In genomic region chr2:105396254-105397024, GRCh38 we compare ENCODE assay signal across 8 cellular contexts. TPM values are rescaled to one million over a fixed set of nuclear protein-coding genes. Genes with fewer than 3 reads are reported as not detected.
DNase-seq lines count a peak whose midpoint lies in the region; ATAC-seq and TF ChIP-seq lines count a peak whose summit lies in the region.

No MANE protein-coding gene starts in this region.

- peaks cover 7% of the 10 kb centered on the region for H3F3A ChIP-seq in smooth muscle cell (ENCODE audit: low read depth)

- H2AFZ ChIP-seq in fibroblast of lung (ENCODE audit: low read length) (no peak overlapping the region), smooth muscle cell (ENCODE audit: low read depth) (no peak overlapping the region)

- H3K9ac ChIP-seq in fibroblast of lung (ENCODE audit: insufficient read depth, low read length): peak overlapping the region; percentile 43
- H3K9ac ChIP-seq in smooth muscle cell (ENCODE audit: low read depth): peak overlapping the region; percentile 63

- 53% methylated on average over 12 of the region's 12 CpGs for WGBS in smooth muscle cell (ENCODE audit: low lambda C conversion rate)

- H3K9me3 ChIP-seq in SJSA1 (replicated peaks): no peaks in the 10 kb centered on the region; the same call in 1 of the 2 replicates
- H3K9me3 ChIP-seq in fibroblast of lung (ENCODE audit: control insufficient read depth, insufficient read depth, low read depth, low read length): no peaks in the 10 kb centered on the region
- H3K9me3 ChIP-seq in smooth muscle cell (replicated peaks; ENCODE audit: low read depth): no peaks in the 10 kb centered on the region

- H3K4me1 ChIP-seq in SJSA1 (replicated peaks): peaks cover 61% of the 10 kb centered on the region
- peaks cover 22% of the 10 kb centered on the region for H3K4me1 ChIP-seq in fibroblast of lung (ENCODE audit: control insufficient read depth, extremely low read depth, insufficient read depth, low read length)
- peaks cover 18% of the 10 kb centered on the region for H3K4me1 ChIP-seq in smooth muscle cell (ENCODE audit: low read depth)

- peak overlapping the region; percentile 79 for H3K4me2 ChIP-seq in fibroblast of lung (ENCODE audit: extremely low read depth, insufficient read depth, low read length)
- peak overlapping the region; percentile 97 for H3K4me2 ChIP-seq in smooth muscle cell

- H3K27me3 ChIP-seq in SJSA1 (replicated peaks): no peaks in the 10 kb centered on the region
- no peaks in the 10 kb centered on the region for H3K27me3 ChIP-seq in fibroblast of lung (ENCODE audit: control insufficient read depth, insufficient read depth, low read length)
- no peaks in the 10 kb centered on the region for H3K27me3 ChIP-seq in smooth muscle cell (ENCODE audit: low read depth)

- H3K27ac ChIP-seq in SJSA1 (peak overlapping the region; percentile 57), fibroblast of lung (ENCODE audit: insufficient read depth, low read length) (peak overlapping the region; percentile 98), smooth muscle cell (ENCODE audit: low read depth) (peak overlapping the region; percentile 97)

- DNase-seq in ELF-1 (ENCODE audit: low read depth, low spot score) (peak; percentile 71), SJSA1 (ENCODE audit: low read depth in 1 of 2, low spot score in 2 of 2) (peak; percentile 92 to 97), fibroblast of lung (ENCODE audit: low read depth in 2 of 2) (peak; percentile 92 to 97), smooth muscle cell (lab: John Stamatoyannopoulos, UW; ENCODE audit: unreplicated experiment) (peak; percentile 6), COR-L47 (lab: John Stamatoyannopoulos, UW) (no peak), NCI-H524 treated with DMSO at 0.1 percent for 48 hours (lab: John Stamatoyannopoulos, UW) (no peak), T-helper 9 cell (no peak)

- no peak for ATAC-seq in HG03521 (IDR thresholded peaks at IDR 0.05; ENCODE audit: unreplicated experiment)

- peaks cover 63% of the 10 kb centered on the region for H3K36me3 ChIP-seq in SJSA1
- peaks cover 15% of the 10 kb centered on the region for H3K36me3 ChIP-seq in fibroblast of lung (ENCODE audit: control insufficient read depth, insufficient read depth, low read length)
- H3K36me3 ChIP-seq in smooth muscle cell (ENCODE audit: low read depth): no peaks in the 10 kb centered on the region

- TF ChIP-seq CTCF in fibroblast of lung (conservative IDR thresholded peaks at IDR 0.05 in 1 of 2, IDR thresholded peaks at IDR 0.05 in 1 of 2; ENCODE audit: low read depth in 1 of 2, low read length in 2 of 2): no peak
- no peak for TF ChIP-seq CTCF in smooth muscle cell (IDR thresholded peaks at IDR 0.05; ENCODE audit: borderline replicate concordance, insufficient read depth, poor library complexity, severe bottlenecking)

- H3K79me2 ChIP-seq in fibroblast of lung (ENCODE audit: control insufficient read depth, insufficient read depth, low read length) (peaks cover 69% of the 10 kb centered on the region), smooth muscle cell (ENCODE audit: low read depth) (peaks cover 70% of the 10 kb centered on the region)

- H3K4me3 ChIP-seq in SJSA1 (peak overlapping the region; percentile 92), fibroblast of lung (replicated peaks in 1 of 4; ENCODE audit: control extremely low read depth in 1 of 4, insufficient read depth in 1 of 4, low read depth in 3 of 4, low read length in 4 of 4) (peak overlapping the region; percentile 42 to 99 (median 72)), smooth muscle cell (peak overlapping the region; percentile 100)

- H4K20me1 ChIP-seq in fibroblast of lung (ENCODE audit: control insufficient read depth, extremely low read depth, insufficient read depth, low read length): no peaks in the 10 kb centered on the region
- H4K20me1 ChIP-seq in smooth muscle cell (ENCODE audit: low read depth): peaks cover 52% of the 10 kb centered on the region

RNA-seq across cellular contexts. Expression of gene FHL2, which starts 2.4 kb away (rescaled TPM):
- total RNA-seq in SJSA1 (2014; rRNA removed; shearing (Covaris generic)): 156 and 190 TPM in 2 replicates
- total RNA-seq in fibroblast of lung: 120 and 144 TPM in 2 replicates
- 415 and 421 TPM in 2 replicates for polyA plus RNA-seq in fibroblast of lung
- polyA plus RNA-seq in fibroblast of lung (2012): 318 and 323 TPM in 2 replicates
- 483 and 485 TPM in 2 replicates for polyA minus RNA-seq in fibroblast of lung (ENCODE audit: low replicate concordance)
- total RNA-seq in smooth muscle cell: 67.6 and 98.0 TPM in 2 replicates
- polyA plus RNA-seq in smooth muscle cell: 64.1 and 82.8 TPM in 2 replicates

RNA-seq across cellular contexts. Expression of gene C2orf49, which starts 59.1 kb away (rescaled TPM):
- 18.6 and 19.6 TPM in 2 replicates for total RNA-seq in SJSA1 (2014; rRNA removed; shearing (Covaris generic))
- 23.4 and 28.4 TPM in 2 replicates for total RNA-seq in fibroblast of lung
- polyA plus RNA-seq in fibroblast of lung: 17.0 and 20.9 TPM in 2 replicates
- polyA plus RNA-seq in fibroblast of lung (2012): 13.5 and 15.6 TPM in 2 replicates
- polyA minus RNA-seq in fibroblast of lung (ENCODE audit: low replicate concordance): 0.75 and 1.3 TPM in 2 replicates
- 23.2 and 37.7 TPM in 2 replicates for total RNA-seq in smooth muscle cell
- polyA plus RNA-seq in smooth muscle cell: 17.9 and 18.8 TPM in 2 replicates

Comparison
In these comparisons a context has a peak if more than half of its experiments do, and no peak if none do; other contexts are left out.
1. DNase-seq: peak in ELF-1 (single experiment), SJSA1 (2 of 2), fibroblast of lung (2 of 2) and smooth muscle cell (single experiment); none in COR-L47 (single experiment), NCI-H524 treated with DMSO at 0.1 percent for 48 hours (single experiment) and T-helper 9 cell (single experiment).
2. Peak in every context shown above with its lines, with median percentiles within 50 percentile points of each other: H3K27ac ChIP-seq and H3K4me3 ChIP-seq.